25 cellular contexts compared by ENCODE assay signal in genomic region chr3:124893526-124893925, GRCh38. TPM values are rescaled to one million over a fixed set of nuclear protein-coding genes. Genes with fewer than 3 reads are reported as not detected.
A peak's percentile ranks its signal among the peaks of the same experiment; 100 is the strongest.
DNase-seq lines count a peak whose midpoint lies in the region; FAIRE-seq and TF ChIP-seq lines count a peak whose summit lies in the region.
"Had no signal": no experiment of that assay in that cellular context is flagged by ENCODE, and none has a peak within 500 bp of the region (broad histone marks: within the 10 kb centered on the region; RNA-seq: fewer than 3 reads in every experiment).

No MANE protein-coding gene starts in this region.

- DNase-seq in ascending aorta (ENCODE audit: low spot score in 2 of 2) (peak in 1 of 2 donors; percentile 84), H1 (ENCODE audit: low read depth in 1 of 2, low spot score in 2 of 2) (no peak), mesendoderm (no peak), stomach (no peak), tibial nerve (ENCODE audit: low spot score in 2 of 2) (no peak), NCI-H69 (lab: John Stamatoyannopoulos, UW) (no peak), NCI-H2227 (lab: John Stamatoyannopoulos, UW; ENCODE audit: unreplicated experiment) (no peak), SW480 (ENCODE audit: low spot score) (no peak)
- DNase-seq: AML-193; C1 segment of cervical spinal cord; CD8-positive, alpha-beta T cell; DND-41; H9; HFFc6; Kasumi-1; MM.1S; NCI-H1092; NCI-H1436 treated with DMSO at 0.1 percent for 48 hours; NCI-H1930; NCI-H345; NCI-H524; NCI-H82 had no signal

- no peak overlapping the region for H2BK120ac ChIP-seq in H1 (replicated peaks; ENCODE audit: low read depth, low read length)
- no peak overlapping the region for H2BK120ac ChIP-seq in mesendoderm (ENCODE audit: low read depth, low read length)

- H3K4ac ChIP-seq in H1 (replicated peaks; ENCODE audit: insufficient read length, low read depth, low read length) = no peak overlapping the region
- no peak overlapping the region for H3K4ac ChIP-seq in mesendoderm (ENCODE audit: low read depth, low read length)

- H3K56ac ChIP-seq in H1 (replicated peaks; ENCODE audit: insufficient read length, low read depth, low read length) = no peak overlapping the region
- peak overlapping the region; percentile 49 for H3K56ac ChIP-seq in mesendoderm (ENCODE audit: low read length)

- H2BK5ac ChIP-seq in H1 (ENCODE audit: low read depth, low read length) = no peak overlapping the region
- H2BK5ac ChIP-seq in mesendoderm (ENCODE audit: low read length) = no peak overlapping the region

- H4K5ac ChIP-seq in H1 (ENCODE audit: insufficient read length, low read depth, low read length) = no peak overlapping the region
- H4K5ac ChIP-seq in mesendoderm (ENCODE audit: low read length) = no peak overlapping the region

- intact Hi-C loops in ascending aorta (cut with DNase I) = no loop called here
- intact Hi-C loops in stomach (cut with DNase I; ENCODE audit: low total_unique reads) = no loop called here

- H2AK5ac ChIP-seq in H1 (ENCODE audit: low read depth, low read length) (no peak overlapping the region), mesendoderm (ENCODE audit: low read length) (peak overlapping the region; percentile 88)

- no peak overlapping the region for H2BK20ac ChIP-seq in H1 (ENCODE audit: low read length)

- H3K4me1 ChIP-seq in ascending aorta (peaks cover 0 to 11% of the 10 kb centered on the region in 2 donors), H1 (replicated peaks in 1 of 4; ENCODE audit: control insufficient read depth in 3 of 4, insufficient read depth in 4 of 4, low read length in 3 of 4) (peaks cover 0 to 13% (median 5%) of the 10 kb centered on the region in 4 experiments; a peak in 5 of 7 replicates), mesendoderm (ENCODE audit: control insufficient read depth, low read depth, low read length) (peaks cover 9% of the 10 kb centered on the region), stomach (peaks cover 0 to 3% (median 0%) of the 10 kb centered on the region in 4 donors), tibial nerve (no peaks in the 10 kb centered on the region)

- peak overlapping the region; percentile 68; the same call in 1 of the 2 replicates for H2BK12ac ChIP-seq in H1 (ENCODE audit: low read depth, low read length)

- H3K4me2 ChIP-seq in H1 (ENCODE audit: insufficient read depth in 1 of 2, low read depth in 2 of 2, low read length in 2 of 2) = no peak overlapping the region
- H3K4me2 ChIP-seq in mesendoderm (ENCODE audit: low read length) = no peak overlapping the region

- H4K20me1 ChIP-seq in H1 (replicated peaks in 1 of 2; ENCODE audit: control insufficient read depth in 1 of 2, insufficient read depth in 2 of 2, low read length in 2 of 2) = no peaks in the 10 kb centered on the region

- no peak overlapping the region for H3K4me3 ChIP-seq in ascending aorta
- H3K4me3 ChIP-seq in H1 (ENCODE audit: extremely low read depth in 1 of 4, insufficient read depth in 2 of 4, low read depth in 3 of 4, low read length in 4 of 4) = no peak overlapping the region
- H3K4me3 ChIP-seq in mesendoderm (ENCODE audit: low read length) = no peak overlapping the region
- no peak overlapping the region for H3K4me3 ChIP-seq in stomach
- H3K4me3 ChIP-seq in tibial nerve = no peak overlapping the region
- H3K4me3 ChIP-seq: GM12878 had no signal

- WGBS in H1 (ENCODE audit: extremely low coverage in 1 of 2, insufficient coverage in 1 of 2, insufficient read length in 1 of 2, insufficient replicate concordance in 2 of 2, low coverage in 1 of 2, low lambda C conversion rate in 2 of 2, missing lambda C conversion rate in 1 of 2), 2 experiments = 98% methylated on average over 2 of the region's 2 CpGs; no CpG with 5 or more reads in 1 of the 2 experiments
- WGBS in mesendoderm (ENCODE audit: extremely low coverage, insufficient coverage, low lambda C conversion rate) = no CpG with 5 or more reads among the region's 2 CpGs
- 71 to 88% (median 79%) methylated on average over 2 of the region's 2 CpGs for WGBS in stomach, 5 donors
- 61 to 81% methylated on average over 2 of the region's 2 CpGs for WGBS in tibial nerve, 2 donors

- TF ChIP-seq RAD21 in H1 (IDR thresholded peaks at IDR 0.05 in 1 of 2, conservative IDR thresholded peaks at IDR 0.05 in 1 of 2; ENCODE audit: low read depth in 2 of 2, low read length in 2 of 2) = no peak

- TF ChIP-seq EP300 in H1 (IDR thresholded peaks at IDR 0.05; ENCODE audit: borderline replicate concordance in 1 of 2, low read depth in 2 of 2, low read length in 2 of 2) (no peak), stomach (IDR thresholded peaks at IDR 0.05) (peak; percentile 62), tibial nerve (IDR thresholded peaks at IDR 0.05) (no peak)

- H3K36me3 ChIP-seq in ascending aorta = no peaks in the 10 kb centered on the region
- H3K36me3 ChIP-seq in H1 (ENCODE audit: control insufficient read depth in 2 of 4, insufficient read depth in 4 of 4, low read length in 3 of 4) = no peaks in the 10 kb centered on the region
- no peaks in the 10 kb centered on the region for H3K36me3 ChIP-seq in mesendoderm (ENCODE audit: control insufficient read depth, insufficient read depth, low read length)
- H3K36me3 ChIP-seq in stomach = no peaks in the 10 kb centered on the region
- H3K36me3 ChIP-seq in tibial nerve = no peaks in the 10 kb centered on the region

- no peak overlapping the region for H4K91ac ChIP-seq in H1 (replicated peaks; ENCODE audit: insufficient read length, low read length)

- H3K9ac ChIP-seq in H1 (replicated peaks in 1 of 4; ENCODE audit: extremely low read depth in 1 of 4, low read depth in 3 of 4, low read length in 3 of 4) (no peak overlapping the region), mesendoderm (ENCODE audit: low read length) (no peak overlapping the region)

- no peak for TF ChIP-seq POLR2A in H1 (IDR thresholded peaks at IDR 0.05; ENCODE audit: control extremely low read depth in 1 of 2, low read depth in 2 of 2, low read length in 2 of 2)
- no peak for TF ChIP-seq POLR2A in stomach (IDR thresholded peaks at IDR 0.05)
- TF ChIP-seq POLR2A in tibial nerve (IDR thresholded peaks at IDR 0.05) = no peak

- no peaks in the 10 kb centered on the region for H3K23me2 ChIP-seq in H1 (ENCODE audit: low read depth, low read length)

- CTCF ChIA-PET in H1 (lab: Charles Lee; ENCODE audit: partially characterized antibody) = interaction anchor here (0.8 to 4.4 kb wide), 3 partner anchors 43 to 132 kb away, joined by 4 to 19 read pairs (median 4); no protein-coding TSS in a partner anchor

- POLR2A ChIA-PET in H1 (lab: Charles Lee; ENCODE audit: partially characterized antibody) = no interaction called here

- H3K14ac ChIP-seq in H1 (ENCODE audit: insufficient read length) = no peak overlapping the region

- H3K79me2 ChIP-seq in H1 (ENCODE audit: control insufficient read depth in 1 of 2, insufficient read depth in 2 of 2, low read length in 2 of 2) (no peaks in the 10 kb centered on the region), mesendoderm (ENCODE audit: control insufficient read depth, insufficient read depth, low read length) (no peaks in the 10 kb centered on the region)

- no peak for FAIRE-seq in H1 (lab: Jason Lieb, UNC)
- FAIRE-seq: GM12878 had no signal

- H2BK15ac ChIP-seq in H1 (ENCODE audit: low read length) (no peak overlapping the region), mesendoderm (replicated peaks; ENCODE audit: low read depth) (peak overlapping the region; percentile 66)

- H3K18ac ChIP-seq in H1 (ENCODE audit: extremely low read depth, low read length) (no peak overlapping the region), mesendoderm (ENCODE audit: low read length) (no peak overlapping the region)

- no peak overlapping the region for H4K8ac ChIP-seq in H1 (ENCODE audit: extremely low read depth, insufficient read depth, low read length)
- H4K8ac ChIP-seq in mesendoderm (ENCODE audit: low read depth, low read length) = no peak overlapping the region

- H3K79me1 ChIP-seq in H1 (ENCODE audit: low read depth, low read length) (no peaks in the 10 kb centered on the region; the same call in 1 of the 2 replicates), mesendoderm (ENCODE audit: low read length) (peaks cover 2% of the 10 kb centered on the region)

- TF ChIP-seq CTCF in ascending aorta (IDR thresholded peaks at IDR 0.05) (no peak), H1 (IDR thresholded peaks at IDR 0.05; ENCODE audit: control extremely low read depth in 1 of 3, insufficient read depth in 1 of 3, low read depth in 1 of 3, low read length in 3 of 3) (no peak), stomach (IDR thresholded peaks at IDR 0.05) (no peak), tibial nerve (IDR thresholded peaks at IDR 0.05) (no peak)

- no peaks in the 10 kb centered on the region for H3K27me3 ChIP-seq in ascending aorta
- H3K27me3 ChIP-seq in H1 (replicated peaks in 1 of 4; ENCODE audit: control insufficient read depth in 3 of 4, extremely low read depth in 1 of 4, insufficient read depth in 3 of 4, low read length in 3 of 4) = no peaks in the 10 kb centered on the region
- H3K27me3 ChIP-seq in mesendoderm (ENCODE audit: insufficient read depth, low read length, poor library complexity) = no peaks in the 10 kb centered on the region
- no peaks in the 10 kb centered on the region for H3K27me3 ChIP-seq in stomach
- no peaks in the 10 kb centered on the region for H3K27me3 ChIP-seq in tibial nerve

- H3K27ac ChIP-seq in ascending aorta = peak overlapping the region; percentile 67 to 74
- no peak overlapping the region for H3K27ac ChIP-seq in H1 (ENCODE audit: low read depth, low read length)
- no peak overlapping the region for H3K27ac ChIP-seq in mesendoderm (ENCODE audit: low read depth, low read length)
- H3K27ac ChIP-seq in stomach = peak overlapping the region in 2 of 5 donors; percentile 13 to 68
- H3K27ac ChIP-seq in tibial nerve = no peak overlapping the region

- H3K23ac ChIP-seq in H1 (ENCODE audit: insufficient read length) (no peak overlapping the region), mesendoderm (ENCODE audit: low read length) (no peak overlapping the region)

- no peak overlapping the region for H2AFZ ChIP-seq in H1 (ENCODE audit: low read length)

- H3K9me3 ChIP-seq in ascending aorta = no peaks in the 10 kb centered on the region
- no peaks in the 10 kb centered on the region for H3K9me3 ChIP-seq in H1 (ENCODE audit: insufficient read depth in 2 of 2, low read depth in 1 of 2, low read length in 1 of 2)
- no peaks in the 10 kb centered on the region for H3K9me3 ChIP-seq in stomach
- no peaks in the 10 kb centered on the region for H3K9me3 ChIP-seq in tibial nerve

RNA-seq across cellular contexts. Expression of gene ITGB5, which starts 6.4 kb away (rescaled TPM):
- total RNA-seq in ascending aorta (595 TPM), stomach (100 to 1,000 TPM in 2 of 5 donors, 10 to 100 TPM in 3; 49.2 to 205 (median 81.1) TPM), tibial nerve (100 to 1,000 TPM; 114 to 217 (median 193) TPM)
- total RNA-seq in H1 (2021; fragmentation: NEBNext Ultra II Directional; extraction: Animal tissue kit (Norgen Biotek cat#: 25700)) = 251 and 268 TPM in 2 replicates
- polyA plus RNA-seq in H1 (2011; rRNA removed) (101 and 166 TPM in 2 replicates), stomach (10 to 100 TPM in 2 of 3 donors, 1 to 10 TPM in 1; 8.2 to 16.4 (median 13.8) TPM)
- polyA plus RNA-seq in H1 (2011; cell fraction: cytosol; rRNA removed) = 165 TPM
- polyA plus RNA-seq in H1 (2011; cell fraction: nucleus; rRNA removed) = 201 TPM
- polyA plus RNA-seq in H1 (2012, experiment 1 of 2) = 128 to 150 TPM (median 139 TPM) in 4 replicates
- polyA plus RNA-seq in H1 (2012, experiment 2 of 2) = 74.9 TPM
- polyA plus RNA-seq in H1 (2013, experiment 1 of 2) = 153 TPM
- 169 TPM for polyA plus RNA-seq in H1 (2013, experiment 2 of 2)
- 192 and 250 TPM in 2 replicates for polyA minus RNA-seq in H1 (2011; rRNA and poly(A)+ RNA removed)
- polyA minus RNA-seq in H1 (2011; cell fraction: cytosol; rRNA and poly(A)+ RNA removed) = 114 TPM
- polyA minus RNA-seq in H1 (2011; cell fraction: nucleus; rRNA and poly(A)+ RNA removed) = 84.4 TPM
- 201 TPM for polyA plus RNA-seq in mesendoderm (2013, experiment 1 of 2)
- 194 TPM for polyA plus RNA-seq in mesendoderm (2013, experiment 2 of 2)

RNA-seq across cellular contexts. Expression of gene MUC13, which starts 41.0 kb away (rescaled TPM):
- total RNA-seq in ascending aorta = not detected
- not detected in 2 replicates for total RNA-seq in H1 (2021; fragmentation: NEBNext Ultra II Directional; extraction: Animal tissue kit (Norgen Biotek cat#: 25700))
- not detected in 2 replicates for polyA plus RNA-seq in H1 (2011; rRNA removed)
- not detected for polyA plus RNA-seq in H1 (2011; cell fraction: cytosol; rRNA removed)
- not detected for polyA plus RNA-seq in H1 (2011; cell fraction: nucleus; rRNA removed)
- polyA plus RNA-seq in H1 (2012, experiment 1 of 2) = not detected in 4 replicates
- polyA plus RNA-seq in H1 (2012, experiment 2 of 2) = not detected
- polyA plus RNA-seq in H1 (2013, experiment 1 of 2) = not detected
- polyA plus RNA-seq in H1 (2013, experiment 2 of 2) = not detected
- not detected in 2 replicates for polyA minus RNA-seq in H1 (2011; rRNA and poly(A)+ RNA removed)
- polyA minus RNA-seq in H1 (2011; cell fraction: cytosol; rRNA and poly(A)+ RNA removed) = not detected
- not detected for polyA minus RNA-seq in H1 (2011; cell fraction: nucleus; rRNA and poly(A)+ RNA removed)
- polyA plus RNA-seq in mesendoderm (2013, experiment 1 of 2) = 0.13 TPM
- 0.11 TPM for polyA plus RNA-seq in mesendoderm (2013, experiment 2 of 2)
- total RNA-seq in stomach = 10 to 100 TPM in 4 of 5 donors, under 1 TPM in 1; under 0.01 to 16.5 (median 15.6) TPM
- polyA plus RNA-seq in stomach = 1 to 10 TPM; 1.6 to 3.9 (median 2.4) TPM
- total RNA-seq in tibial nerve = not detected
- total RNA-seq: A172, H9 had no signal
- polyA plus RNA-seq: AG04450 had no signal

Comparison
In these comparisons a context has a peak if more than half of its experiments do, and no peak if none do; other contexts are left out.
1. H3K27ac ChIP-seq: peak in ascending aorta (2 of 2); none in H1 (single experiment), mesendoderm (single experiment) and tibial nerve (0 of 4).